Comparison of ENCODE assay signal across 19 cellular contexts in genomic region chr3:119571688-119572087, GRCh38. TPM values are rescaled to one million over a fixed set of nuclear protein-coding genes. Genes with fewer than 3 reads are reported as not detected.
A peak's percentile ranks its signal among the peaks of the same experiment; 100 is the strongest.
DNase-seq lines count a peak whose midpoint lies in the region; ATAC-seq and TF ChIP-seq lines count a peak whose summit lies in the region.
"Had no signal": no experiment of that assay in that cellular context is flagged by ENCODE, and none has a peak within 500 bp of the region (broad histone marks: within the 10 kb centered on the region; RNA-seq: fewer than 3 reads in every experiment).

No MANE protein-coding gene starts in this region.

- no peaks in the 10 kb centered on the region for H3K79me1 ChIP-seq in neuronal stem cell (ENCODE audit: low read depth, low read length)

- intact Hi-C loops in Right ventricle myocardium superior (cut with DNase I) (no loop called here), cardiac septum (cut with DNase I) (loop anchor here (10.0 kb wide), 1 partner anchor 63 kb away; no protein-coding TSS in a partner anchor)
- intact Hi-C loops in activated CD8-positive, alpha-beta T cell treated with anti-CD3 and anti-CD28 coated beads for 36 hours (cut with micrococcal nuclease) = no loop called here

- H3K23ac ChIP-seq in neuronal stem cell (ENCODE audit: low read depth, low read length, poor library complexity) = no peak overlapping the region

- H4K8ac ChIP-seq in neuronal stem cell (ENCODE audit: low read depth, low read length) = no peak overlapping the region

- no peak overlapping the region for H2BK120ac ChIP-seq in neuronal stem cell (ENCODE audit: low read depth, low read length)

- no peak overlapping the region for H3K4me2 ChIP-seq in neuronal stem cell (ENCODE audit: insufficient read depth, low read length, poor library complexity, severe bottlenecking)

- H3K9me3 ChIP-seq in right atrium auricular region = no peaks in the 10 kb centered on the region
- no peaks in the 10 kb centered on the region for H3K9me3 ChIP-seq in neuronal stem cell (replicated peaks in 1 of 2; ENCODE audit: control insufficient read depth in 2 of 2, insufficient read depth in 1 of 2, low read depth in 1 of 2, low read length in 2 of 2)

- H3K9ac ChIP-seq in neuronal stem cell (ENCODE audit: low read depth, low read length, poor library complexity) = no peak overlapping the region

- WGBS in neuronal stem cell (ENCODE audit: extremely low coverage in 2 of 2, insufficient read length in 2 of 2, insufficient replicate concordance in 1 of 2), 2 donors = no CpG with 5 or more reads among the region's 5 CpGs

- no peak overlapping the region for H3K18ac ChIP-seq in neuronal stem cell (ENCODE audit: low read length)

- H3K4me3 ChIP-seq in right atrium auricular region = no peak overlapping the region
- no peak overlapping the region for H3K4me3 ChIP-seq in neuronal stem cell (ENCODE audit: low read length in 2 of 2)

- H4K91ac ChIP-seq in neuronal stem cell (ENCODE audit: low read depth, low read length, poor library complexity) = no peak overlapping the region

- POLR2A ChIA-PET in activated CD8-positive, alpha-beta T cell treated with anti-CD3 and anti-CD28 coated beads for 36 hours (lab: Charles Lee) = interaction anchor here (0.6 kb wide), 1 partner anchor 9 kb away, joined by 3 read pairs; no protein-coding TSS in a partner anchor

- H3K9me3 Mint-ChIP-seq in activated CD8-positive, alpha-beta T cell treated with anti-CD3 and anti-CD28 coated beads for 36 hours = no peaks in the 10 kb centered on the region

- H3K4me1 ChIP-seq in right atrium auricular region (peaks cover 0 to 7% of the 10 kb centered on the region in 2 donors), neuronal stem cell (ENCODE audit: control insufficient read depth in 2 of 2, insufficient read depth in 1 of 2, low read depth in 1 of 2, low read length in 2 of 2) (no peaks in the 10 kb centered on the region)

- no peak overlapping the region for H3K4me3 Mint-ChIP-seq in activated CD8-positive, alpha-beta T cell treated with anti-CD3 and anti-CD28 coated beads for 36 hours

- no peaks in the 10 kb centered on the region for H3K36me3 Mint-ChIP-seq in activated CD8-positive, alpha-beta T cell treated with anti-CD3 and anti-CD28 coated beads for 36 hours (ENCODE audit: low read depth)

- H2BK5ac ChIP-seq in neuronal stem cell (ENCODE audit: low read length) = no peak overlapping the region

- H2AFZ ChIP-seq in neuronal stem cell (ENCODE audit: low read length) = peak overlapping the region; percentile 1

- no peak overlapping the region for H2AK5ac ChIP-seq in neuronal stem cell (ENCODE audit: low read depth, low read length)

- H3K27ac Mint-ChIP-seq in activated CD8-positive, alpha-beta T cell treated with anti-CD3 and anti-CD28 coated beads for 36 hours = no peak overlapping the region

- CTCF ChIA-PET in activated CD8-positive, alpha-beta T cell treated with anti-CD3 and anti-CD28 coated beads for 36 hours (lab: Charles Lee) = no interaction called here

- H3K27ac ChIP-seq in right atrium auricular region (peak overlapping the region; percentile 33 to 43), neuronal stem cell (replicated peaks; ENCODE audit: low read length) (no peak overlapping the region)
- H3K27ac ChIP-seq: 22Rv1 had no signal

- ATAC-seq in Right ventricle myocardium superior (ENCODE audit: poor library complexity) (peak; percentile 31), GM21723 (IDR thresholded peaks at IDR 0.05; ENCODE audit: unreplicated experiment) (no peak), GM18511 (IDR thresholded peaks at IDR 0.05; ENCODE audit: unreplicated experiment) (no peak)
- no peak for ATAC-seq in activated CD8-positive, alpha-beta T cell treated with anti-CD3 and anti-CD28 coated beads for 36 hours
- ATAC-seq: HCT116, Panc1 had no signal

- H3K36me3 ChIP-seq in right atrium auricular region (no peaks in the 10 kb centered on the region), neuronal stem cell (replicated peaks in 1 of 2; ENCODE audit: control insufficient read depth in 2 of 2, insufficient read depth in 2 of 2, low read length in 2 of 2) (no peaks in the 10 kb centered on the region)

- DNase-seq in Right ventricle myocardium superior (no peak), cardiac septum (ENCODE audit: low spot score) (no peak), right atrium auricular region (ENCODE audit: low spot score) (no peak), neuronal stem cell (ENCODE audit: low spot score) (no peak), DMS 273 (lab: John Stamatoyannopoulos, UW; ENCODE audit: unreplicated experiment) (no peak)
- DNase-seq in activated CD8-positive, alpha-beta T cell treated with anti-CD3 and anti-CD28 coated beads for 36 hours = no peak
- DNase-seq: IMR-90, Kasumi-1, NCI-H1105 treated with DMSO at 0.1 percent for 48 hours, NCI-H187 treated with DMSO at 0.1 percent for 48 hours, NCI-H2171, NCI-H510A, SHP77 had no signal

- H3K4ac ChIP-seq in neuronal stem cell (ENCODE audit: low read length) = no peak overlapping the region

- H2BK15ac ChIP-seq in neuronal stem cell (ENCODE audit: low read length) = no peak overlapping the region

- H3K14ac ChIP-seq in neuronal stem cell (ENCODE audit: low read length) = no peak overlapping the region

- H3K27me3 ChIP-seq in right atrium auricular region (no peaks in the 10 kb centered on the region), neuronal stem cell (ENCODE audit: control insufficient read depth in 3 of 3, insufficient read depth in 3 of 3, low read depth in 1 of 3, low read length in 3 of 3) (peaks cover 0 to 11% (median 0%) of the 10 kb centered on the region in 3 experiments)

- no peak for TF ChIP-seq CTCF in right atrium auricular region (IDR thresholded peaks at IDR 0.05)
- TF ChIP-seq CTCF in activated CD8-positive, alpha-beta T cell treated with anti-CD3 and anti-CD28 coated beads for 36 hours (IDR thresholded peaks at IDR 0.05) = no peak

- H2BK12ac ChIP-seq in neuronal stem cell (ENCODE audit: low read length) = no peak overlapping the region

- H3K4me1 Mint-ChIP-seq in activated CD8-positive, alpha-beta T cell treated with anti-CD3 and anti-CD28 coated beads for 36 hours (ENCODE audit: low read depth) = no peaks in the 10 kb centered on the region

- peaks cover 14% of the 10 kb centered on the region for H3K27me3 Mint-ChIP-seq in activated CD8-positive, alpha-beta T cell treated with anti-CD3 and anti-CD28 coated beads for 36 hours

RNA-seq across cellular contexts. Expression of gene ADPRH, which starts 7.6 kb away (rescaled TPM):
- total RNA-seq in Right ventricle myocardium superior = 12.2 TPM
- total RNA-seq in cardiac septum = 10.9 TPM
- total RNA-seq in right atrium auricular region = 1 to 10 TPM; 7.5 to 9.7 TPM
- polyA plus RNA-seq in neuronal stem cell (2013, experiment 1 of 2) = 0.91 TPM
- polyA plus RNA-seq in neuronal stem cell (2013, experiment 2 of 2) = 0.94 TPM
- total RNA-seq in activated CD8-positive, alpha-beta T cell treated with anti-CD3 and anti-CD28 coated beads for 36 hours = 1 to 10 TPM; 5.7 to 5.9 TPM

RNA-seq across cellular contexts. Expression of gene CD80, which starts 12.3 kb away (rescaled TPM):
- total RNA-seq in Right ventricle myocardium superior (not detected), cardiac septum (0.46 TPM), right atrium auricular region (under 1 TPM; 0.20 to 0.67 TPM)
- polyA plus RNA-seq in neuronal stem cell (2013, experiment 1 of 2) = not detected
- not detected for polyA plus RNA-seq in neuronal stem cell (2013, experiment 2 of 2)
- 10 to 100 TPM in 1 of 2 experiments, 1 to 10 TPM in 1; 7.1 to 10.2 TPM for total RNA-seq in activated CD8-positive, alpha-beta T cell treated with anti-CD3 and anti-CD28 coated beads for 36 hours
- total RNA-seq: IMR-90 had no signal
- polyA plus RNA-seq: BJ, IMR-90 had no signal

RNA-seq across cellular contexts. Expression of gene PLA1A, which starts 26.0 kb away (rescaled TPM):
- 1.6 TPM for total RNA-seq in Right ventricle myocardium superior
- 2.0 TPM for total RNA-seq in cardiac septum
- 10 to 100 TPM in 1 of 2 donors, 1 to 10 TPM in 1; 6.7 to 11.6 TPM for total RNA-seq in right atrium auricular region
- 0.03 TPM for polyA plus RNA-seq in neuronal stem cell (2013, experiment 1 of 2)
- polyA plus RNA-seq in neuronal stem cell (2013, experiment 2 of 2) = 0.03 TPM
- total RNA-seq in activated CD8-positive, alpha-beta T cell treated with anti-CD3 and anti-CD28 coated beads for 36 hours = not detected
- total RNA-seq: IMR-90 had no signal
- polyA plus RNA-seq: BJ, IMR-90 had no signal
